ENCODE assay signal across 1 cellular context in the genomic region with DNA sequence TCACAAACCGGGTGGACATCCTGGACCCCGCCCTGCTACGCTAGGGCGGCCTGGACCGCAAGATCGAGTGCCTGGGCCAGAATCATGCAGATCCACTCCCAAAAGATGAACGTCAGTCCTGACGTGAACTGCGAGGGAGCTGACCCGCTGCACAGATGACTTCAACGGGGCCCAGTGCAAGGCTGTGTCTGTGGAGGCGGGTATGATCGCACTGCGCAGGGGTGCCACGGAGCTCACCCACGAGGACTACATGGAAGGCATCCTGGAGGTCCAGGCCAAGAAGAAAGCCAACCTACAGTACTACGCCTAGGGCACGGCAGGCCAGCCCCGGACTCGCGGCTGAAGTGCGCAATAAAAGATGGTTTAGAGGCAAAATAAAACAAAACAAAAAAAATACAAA.
TF ChIP-seq lines count a peak whose summit lies in the region.

No MANE protein-coding gene starts in this region.

TF ChIP-seq in K562, 482 proteins besides CTCF, POLR2A, EP300 and RAD21:
- no peak for TF ChIP-seq TRIM24 (IDR thresholded peaks at IDR 0.05)
- no peak for TF ChIP-seq HEY1 (CRISPR knock-in tag; IDR thresholded peaks at IDR 0.05; ENCODE audit: borderline replicate concordance)
- TF ChIP-seq BDP1 (IDR thresholded peaks at IDR 0.05; ENCODE audit: insufficient read depth, insufficient read length): no peak
- TF ChIP-seq, protein P1, sequence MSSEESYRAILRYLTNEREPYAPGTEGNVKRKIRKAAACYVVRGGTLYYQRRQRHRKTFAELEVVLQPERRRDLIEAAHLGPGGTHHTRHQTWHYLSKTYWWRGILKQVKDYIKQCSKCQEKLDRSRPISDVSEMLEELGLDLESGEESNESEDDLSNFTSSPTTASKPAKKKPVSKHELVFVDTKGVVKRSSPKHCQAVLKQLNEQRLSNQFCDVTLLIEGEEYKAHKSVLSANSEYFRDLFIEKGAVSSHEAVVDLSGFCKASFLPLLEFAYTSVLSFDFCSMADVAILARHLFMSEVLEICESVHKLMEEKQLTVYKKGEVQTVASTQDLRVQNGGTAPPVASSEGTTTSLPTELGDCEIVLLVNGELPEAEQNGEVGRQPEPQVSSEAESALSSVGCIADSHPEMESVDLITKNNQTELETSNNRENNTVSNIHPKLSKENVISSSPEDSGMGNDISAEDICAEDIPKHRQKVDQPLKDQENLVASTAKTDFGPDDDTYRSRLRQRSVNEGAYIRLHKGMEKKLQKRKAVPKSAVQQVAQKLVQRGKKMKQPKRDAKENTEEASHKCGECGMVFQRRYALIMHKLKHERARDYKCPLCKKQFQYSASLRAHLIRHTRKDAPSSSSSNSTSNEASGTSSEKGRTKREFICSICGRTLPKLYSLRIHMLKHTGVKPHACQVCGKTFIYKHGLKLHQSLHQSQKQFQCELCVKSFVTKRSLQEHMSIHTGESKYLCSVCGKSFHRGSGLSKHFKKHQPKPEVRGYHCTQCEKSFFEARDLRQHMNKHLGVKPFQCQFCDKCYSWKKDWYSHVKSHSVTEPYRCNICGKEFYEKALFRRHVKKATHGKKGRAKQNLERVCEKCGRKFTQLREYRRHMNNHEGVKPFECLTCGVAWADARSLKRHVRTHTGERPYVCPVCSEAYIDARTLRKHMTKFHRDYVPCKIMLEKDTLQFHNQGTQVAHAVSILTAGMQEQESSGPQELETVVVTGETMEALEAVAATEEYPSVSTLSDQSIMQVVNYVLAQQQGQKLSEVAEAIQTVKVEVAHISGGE (CRISPR knock-in tag; IDR thresholded peaks at IDR 0.05): no peak
- no peak for TF ChIP-seq ZNF77 (CRISPR knock-in tag; IDR thresholded peaks at IDR 0.05)
- TF ChIP-seq IRF2 (CRISPR knock-in tag; IDR thresholded peaks at IDR 0.05): no peak
- no peak for TF ChIP-seq PPARD (CRISPR knock-in tag; IDR thresholded peaks at IDR 0.05)
- TF ChIP-seq, protein P2, sequence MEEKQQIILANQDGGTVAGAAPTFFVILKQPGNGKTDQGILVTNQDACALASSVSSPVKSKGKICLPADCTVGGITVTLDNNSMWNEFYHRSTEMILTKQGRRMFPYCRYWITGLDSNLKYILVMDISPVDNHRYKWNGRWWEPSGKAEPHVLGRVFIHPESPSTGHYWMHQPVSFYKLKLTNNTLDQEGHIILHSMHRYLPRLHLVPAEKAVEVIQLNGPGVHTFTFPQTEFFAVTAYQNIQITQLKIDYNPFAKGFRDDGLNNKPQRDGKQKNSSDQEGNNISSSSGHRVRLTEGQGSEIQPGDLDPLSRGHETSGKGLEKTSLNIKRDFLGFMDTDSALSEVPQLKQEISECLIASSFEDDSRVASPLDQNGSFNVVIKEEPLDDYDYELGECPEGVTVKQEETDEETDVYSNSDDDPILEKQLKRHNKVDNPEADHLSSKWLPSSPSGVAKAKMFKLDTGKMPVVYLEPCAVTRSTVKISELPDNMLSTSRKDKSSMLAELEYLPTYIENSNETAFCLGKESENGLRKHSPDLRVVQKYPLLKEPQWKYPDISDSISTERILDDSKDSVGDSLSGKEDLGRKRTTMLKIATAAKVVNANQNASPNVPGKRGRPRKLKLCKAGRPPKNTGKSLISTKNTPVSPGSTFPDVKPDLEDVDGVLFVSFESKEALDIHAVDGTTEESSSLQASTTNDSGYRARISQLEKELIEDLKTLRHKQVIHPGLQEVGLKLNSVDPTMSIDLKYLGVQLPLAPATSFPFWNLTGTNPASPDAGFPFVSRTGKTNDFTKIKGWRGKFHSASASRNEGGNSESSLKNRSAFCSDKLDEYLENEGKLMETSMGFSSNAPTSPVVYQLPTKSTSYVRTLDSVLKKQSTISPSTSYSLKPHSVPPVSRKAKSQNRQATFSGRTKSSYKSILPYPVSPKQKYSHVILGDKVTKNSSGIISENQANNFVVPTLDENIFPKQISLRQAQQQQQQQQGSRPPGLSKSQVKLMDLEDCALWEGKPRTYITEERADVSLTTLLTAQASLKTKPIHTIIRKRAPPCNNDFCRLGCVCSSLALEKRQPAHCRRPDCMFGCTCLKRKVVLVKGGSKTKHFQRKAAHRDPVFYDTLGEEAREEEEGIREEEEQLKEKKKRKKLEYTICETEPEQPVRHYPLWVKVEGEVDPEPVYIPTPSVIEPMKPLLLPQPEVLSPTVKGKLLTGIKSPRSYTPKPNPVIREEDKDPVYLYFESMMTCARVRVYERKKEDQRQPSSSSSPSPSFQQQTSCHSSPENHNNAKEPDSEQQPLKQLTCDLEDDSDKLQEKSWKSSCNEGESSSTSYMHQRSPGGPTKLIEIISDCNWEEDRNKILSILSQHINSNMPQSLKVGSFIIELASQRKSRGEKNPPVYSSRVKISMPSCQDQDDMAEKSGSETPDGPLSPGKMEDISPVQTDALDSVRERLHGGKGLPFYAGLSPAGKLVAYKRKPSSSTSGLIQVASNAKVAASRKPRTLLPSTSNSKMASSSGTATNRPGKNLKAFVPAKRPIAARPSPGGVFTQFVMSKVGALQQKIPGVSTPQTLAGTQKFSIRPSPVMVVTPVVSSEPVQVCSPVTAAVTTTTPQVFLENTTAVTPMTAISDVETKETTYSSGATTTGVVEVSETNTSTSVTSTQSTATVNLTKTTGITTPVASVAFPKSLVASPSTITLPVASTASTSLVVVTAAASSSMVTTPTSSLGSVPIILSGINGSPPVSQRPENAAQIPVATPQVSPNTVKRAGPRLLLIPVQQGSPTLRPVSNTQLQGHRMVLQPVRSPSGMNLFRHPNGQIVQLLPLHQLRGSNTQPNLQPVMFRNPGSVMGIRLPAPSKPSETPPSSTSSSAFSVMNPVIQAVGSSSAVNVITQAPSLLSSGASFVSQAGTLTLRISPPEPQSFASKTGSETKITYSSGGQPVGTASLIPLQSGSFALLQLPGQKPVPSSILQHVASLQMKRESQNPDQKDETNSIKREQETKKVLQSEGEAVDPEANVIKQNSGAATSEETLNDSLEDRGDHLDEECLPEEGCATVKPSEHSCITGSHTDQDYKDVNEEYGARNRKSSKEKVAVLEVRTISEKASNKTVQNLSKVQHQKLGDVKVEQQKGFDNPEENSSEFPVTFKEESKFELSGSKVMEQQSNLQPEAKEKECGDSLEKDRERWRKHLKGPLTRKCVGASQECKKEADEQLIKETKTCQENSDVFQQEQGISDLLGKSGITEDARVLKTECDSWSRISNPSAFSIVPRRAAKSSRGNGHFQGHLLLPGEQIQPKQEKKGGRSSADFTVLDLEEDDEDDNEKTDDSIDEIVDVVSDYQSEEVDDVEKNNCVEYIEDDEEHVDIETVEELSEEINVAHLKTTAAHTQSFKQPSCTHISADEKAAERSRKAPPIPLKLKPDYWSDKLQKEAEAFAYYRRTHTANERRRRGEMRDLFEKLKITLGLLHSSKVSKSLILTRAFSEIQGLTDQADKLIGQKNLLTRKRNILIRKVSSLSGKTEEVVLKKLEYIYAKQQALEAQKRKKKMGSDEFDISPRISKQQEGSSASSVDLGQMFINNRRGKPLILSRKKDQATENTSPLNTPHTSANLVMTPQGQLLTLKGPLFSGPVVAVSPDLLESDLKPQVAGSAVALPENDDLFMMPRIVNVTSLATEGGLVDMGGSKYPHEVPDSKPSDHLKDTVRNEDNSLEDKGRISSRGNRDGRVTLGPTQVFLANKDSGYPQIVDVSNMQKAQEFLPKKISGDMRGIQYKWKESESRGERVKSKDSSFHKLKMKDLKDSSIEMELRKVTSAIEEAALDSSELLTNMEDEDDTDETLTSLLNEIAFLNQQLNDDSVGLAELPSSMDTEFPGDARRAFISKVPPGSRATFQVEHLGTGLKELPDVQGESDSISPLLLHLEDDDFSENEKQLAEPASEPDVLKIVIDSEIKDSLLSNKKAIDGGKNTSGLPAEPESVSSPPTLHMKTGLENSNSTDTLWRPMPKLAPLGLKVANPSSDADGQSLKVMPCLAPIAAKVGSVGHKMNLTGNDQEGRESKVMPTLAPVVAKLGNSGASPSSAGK (IDR thresholded peaks at IDR 0.05): no peak
- TF ChIP-seq, protein P3, sequence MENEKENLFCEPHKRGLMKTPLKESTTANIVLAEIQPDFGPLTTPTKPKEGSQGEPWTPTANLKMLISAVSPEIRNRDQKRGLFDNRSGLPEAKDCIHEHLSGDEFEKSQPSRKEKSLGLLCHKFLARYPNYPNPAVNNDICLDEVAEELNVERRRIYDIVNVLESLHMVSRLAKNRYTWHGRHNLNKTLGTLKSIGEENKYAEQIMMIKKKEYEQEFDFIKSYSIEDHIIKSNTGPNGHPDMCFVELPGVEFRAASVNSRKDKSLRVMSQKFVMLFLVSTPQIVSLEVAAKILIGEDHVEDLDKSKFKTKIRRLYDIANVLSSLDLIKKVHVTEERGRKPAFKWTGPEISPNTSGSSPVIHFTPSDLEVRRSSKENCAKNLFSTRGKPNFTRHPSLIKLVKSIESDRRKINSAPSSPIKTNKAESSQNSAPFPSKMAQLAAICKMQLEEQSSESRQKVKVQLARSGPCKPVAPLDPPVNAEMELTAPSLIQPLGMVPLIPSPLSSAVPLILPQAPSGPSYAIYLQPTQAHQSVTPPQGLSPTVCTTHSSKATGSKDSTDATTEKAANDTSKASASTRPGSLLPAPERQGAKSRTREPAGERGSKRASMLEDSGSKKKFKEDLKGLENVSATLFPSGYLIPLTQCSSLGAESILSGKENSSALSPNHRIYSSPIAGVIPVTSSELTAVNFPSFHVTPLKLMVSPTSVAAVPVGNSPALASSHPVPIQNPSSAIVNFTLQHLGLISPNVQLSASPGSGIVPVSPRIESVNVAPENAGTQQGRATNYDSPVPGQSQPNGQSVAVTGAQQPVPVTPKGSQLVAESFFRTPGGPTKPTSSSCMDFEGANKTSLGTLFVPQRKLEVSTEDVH (IDR thresholded peaks at IDR 0.05; ENCODE audit: low read depth, partially characterized antibody): no peak
- no peak for TF ChIP-seq KDM5B (IDR thresholded peaks at IDR 0.05; ENCODE audit: insufficient replicate concordance, low read depth, low read length)
- TF ChIP-seq, protein P4, sequence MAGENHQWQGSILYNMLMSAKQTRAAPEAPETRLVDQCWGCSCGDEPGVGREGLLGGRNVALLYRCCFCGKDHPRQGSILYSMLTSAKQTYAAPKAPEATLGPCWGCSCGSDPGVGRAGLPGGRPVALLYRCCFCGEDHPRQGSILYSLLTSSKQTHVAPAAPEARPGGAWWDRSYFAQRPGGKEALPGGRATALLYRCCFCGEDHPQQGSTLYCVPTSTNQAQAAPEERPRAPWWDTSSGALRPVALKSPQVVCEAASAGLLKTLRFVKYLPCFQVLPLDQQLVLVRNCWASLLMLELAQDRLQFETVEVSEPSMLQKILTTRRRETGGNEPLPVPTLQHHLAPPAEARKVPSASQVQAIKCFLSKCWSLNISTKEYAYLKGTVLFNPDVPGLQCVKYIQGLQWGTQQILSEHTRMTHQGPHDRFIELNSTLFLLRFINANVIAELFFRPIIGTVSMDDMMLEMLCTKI (IDR thresholded peaks at IDR 0.05; ENCODE audit: partially characterized antibody): no peak
